In genomic region chr11:67955461-67956007, GRCh38 we compare ENCODE assay signal across 8 cellular contexts. TPM values are rescaled to one million over a fixed set of nuclear protein-coding genes. Genes with fewer than 3 reads are reported as not detected.
DNase-seq lines count a peak whose midpoint lies in the region; ATAC-seq and TF ChIP-seq lines count a peak whose summit lies in the region.
"Not testable (repeated sequence)": the region's sequence is repeated elsewhere in the genome, so short reads cannot be mapped to it uniquely, and the experiment has no call there.

No MANE protein-coding gene starts in this region.

- peaks cover 10% of the 10 kb centered on the region for H3K4me1 Mint-ChIP-seq in activated CD8-positive, alpha-beta T cell treated with anti-CD3 and anti-CD28 coated beads for 36 hours (ENCODE audit: low read depth)
- H3K4me1 Mint-ChIP-seq in central memory CD8-positive, alpha-beta T cell, result peaks cover 13% of the 10 kb centered on the region
- not testable (repeated sequence) for H3K4me1 Mint-ChIP-seq in stimulated activated naive CD8-positive, alpha-beta T cell treated with anti-CD3 and anti-CD28 coated beads, Interleukin-15, Interleukin-2, amounts not matched to agents 100 ng/mL and 50 ng/mL, for 24 hours (ENCODE audit: low read depth)

- not testable (repeated sequence) for H3K9me3 ChIP-seq in OCI-LY7 (ENCODE audit: low read length)

- TF ChIP-seq CTCF in OCI-LY7 (conservative IDR thresholded peaks at IDR 0.05; ENCODE audit: low read length), result peak; percentile 73
- TF ChIP-seq CTCF in activated CD8-positive, alpha-beta T cell treated with anti-CD3 and anti-CD28 coated beads for 36 hours (IDR thresholded peaks at IDR 0.05), result peak; percentile 45

- not testable (repeated sequence) for H3K79me2 ChIP-seq in OCI-LY7 (ENCODE audit: insufficient read depth, low read depth, low read length)

- ATAC-seq in activated CD8-positive, alpha-beta T cell treated with anti-CD3 and anti-CD28 coated beads for 36 hours, result peak; percentile 75
- peak; percentile 54 for ATAC-seq in central memory CD8-positive, alpha-beta T cell (replicated peaks; ENCODE audit: extremely low read depth, poor library complexity, severe bottlenecking)

- BruUV-seq in OCI-LY7 (replicated peaks; lab: Mats Ljungman, UMichigan), result not testable (repeated sequence)

- not testable (repeated sequence) for H3K36me3 ChIP-seq in OCI-LY7 (ENCODE audit: insufficient read depth, low read length)

- not testable (repeated sequence) for H3K4me1 ChIP-seq in OCI-LY7 (ENCODE audit: insufficient read depth, low read length, poor library complexity, severe bottlenecking)

- H3K36me3 Mint-ChIP-seq in activated CD8-positive, alpha-beta T cell treated with anti-CD3 and anti-CD28 coated beads for 36 hours (ENCODE audit: low read depth); central memory CD8-positive, alpha-beta T cell (ENCODE audit: insufficient read depth); stimulated activated naive CD8-positive, alpha-beta T cell treated with anti-CD3 and anti-CD28 coated beads, Interleukin-15, Interleukin-2, amounts not matched to agents 100 ng/mL and 50 ng/mL, for 24 hours (ENCODE audit: low read depth): not testable (repeated sequence)

- H3K27me3 Mint-ChIP-seq in activated CD8-positive, alpha-beta T cell treated with anti-CD3 and anti-CD28 coated beads for 36 hours, result peaks cover 13% of the 10 kb centered on the region
- H3K27me3 Mint-ChIP-seq in central memory CD8-positive, alpha-beta T cell, result peaks cover 46% of the 10 kb centered on the region
- H3K27me3 Mint-ChIP-seq in stimulated activated naive CD8-positive, alpha-beta T cell treated with anti-CD3 and anti-CD28 coated beads, Interleukin-15, Interleukin-2, amounts not matched to agents 100 ng/mL and 50 ng/mL, for 24 hours, result peaks cover 37% of the 10 kb centered on the region

- POLR2A ChIA-PET in OCI-LY7 (lab: Charles Lee), result not testable (repeated sequence)
- POLR2A ChIA-PET in activated CD8-positive, alpha-beta T cell treated with anti-CD3 and anti-CD28 coated beads for 36 hours (lab: Charles Lee), result interaction anchor here (0.6 kb wide), 1 partner anchor 768 kb away, joined by 3 read pairs; no protein-coding TSS in a partner anchor

- H3K27ac Mint-ChIP-seq in activated CD8-positive, alpha-beta T cell treated with anti-CD3 and anti-CD28 coated beads for 36 hours; stimulated activated naive CD8-positive, alpha-beta T cell treated with anti-CD3 and anti-CD28 coated beads, Interleukin-15, Interleukin-2, amounts not matched to agents 100 ng/mL and 50 ng/mL, for 24 hours: not testable (repeated sequence)
- H3K27ac Mint-ChIP-seq in central memory CD8-positive, alpha-beta T cell (ENCODE audit: low read depth), result peak overlapping the region; percentile 61

- peak overlapping the region; percentile 84 for H3K4me2 ChIP-seq in OCI-LY7 (ENCODE audit: low read length)

- intact Hi-C loops in OCI-LY7 (cut with micrococcal nuclease; ENCODE audit: unreplicated experiment); activated CD8-positive, alpha-beta T cell treated with anti-CD3 and anti-CD28 coated beads for 36 hours (cut with micrococcal nuclease): not testable (repeated sequence)

- H3K27ac ChIP-seq in OCI-LY7 (ENCODE audit: low read depth, low read length, poor library complexity, severe bottlenecking), result not testable (repeated sequence)

- peak overlapping the region; percentile 61 for H3K4me3 ChIP-seq in OCI-LY7 (ENCODE audit: low read depth, low read length, poor library complexity, severe bottlenecking)
- H3K4me3 ChIP-seq in iPS-11a (ENCODE audit: low read depth, low read length), result peak overlapping the region; percentile 43

- DNase-seq in DMS53 (lab: John Stamatoyannopoulos, UW), result peak; percentile 87
- peak; percentile 32 for DNase-seq in KG1 (lab: John Stamatoyannopoulos, UW)
- peak; percentile 63 for DNase-seq in OCI-LY7 (ENCODE audit: low spot score)
- peak; percentile 73 for DNase-seq in activated CD8-positive, alpha-beta T cell treated with anti-CD3 and anti-CD28 coated beads for 36 hours
- peak; percentile 64 to 72 for DNase-seq in central memory CD8-positive, alpha-beta T cell (ENCODE audit: low spot score in 2 of 2)
- peak; percentile 36 for DNase-seq in pons (ENCODE audit: low spot score)

- CTCF ChIA-PET in OCI-LY7 (lab: Charles Lee; ENCODE audit: unreplicated experiment), result not testable (repeated sequence)
- CTCF ChIA-PET in activated CD8-positive, alpha-beta T cell treated with anti-CD3 and anti-CD28 coated beads for 36 hours (lab: Charles Lee), result interaction anchor here (0.6 to 1.7 kb wide), 26 partner anchors 8 to 376 kb away, joined by 3 to 15 read pairs (median 4); partner anchors contain the start of genes ALDH3B1 and UNC93B1

- H2AFZ ChIP-seq in OCI-LY7 (ENCODE audit: low read length), result peak overlapping the region; percentile 72; the same call in 1 of the 2 replicates

- H3K4me3 Mint-ChIP-seq in activated CD8-positive, alpha-beta T cell treated with anti-CD3 and anti-CD28 coated beads for 36 hours, result peak overlapping the region; percentile 74
- H3K4me3 Mint-ChIP-seq in central memory CD8-positive, alpha-beta T cell, result peak overlapping the region; percentile 84
- H3K4me3 Mint-ChIP-seq in stimulated activated naive CD8-positive, alpha-beta T cell treated with anti-CD3 and anti-CD28 coated beads, Interleukin-15, Interleukin-2, amounts not matched to agents 100 ng/mL and 50 ng/mL, for 24 hours, result peak overlapping the region; percentile 83

- H3K9me3 Mint-ChIP-seq in activated CD8-positive, alpha-beta T cell treated with anti-CD3 and anti-CD28 coated beads for 36 hours; central memory CD8-positive, alpha-beta T cell; stimulated activated naive CD8-positive, alpha-beta T cell treated with anti-CD3 and anti-CD28 coated beads, Interleukin-15, Interleukin-2, amounts not matched to agents 100 ng/mL and 50 ng/mL, for 24 hours: not testable (repeated sequence)

- H4K20me1 ChIP-seq in OCI-LY7 (ENCODE audit: insufficient read depth, low read length), result not testable (repeated sequence)

- H3K9me2 ChIP-seq in OCI-LY7 (ENCODE audit: insufficient read depth, low read length), result not testable (repeated sequence)

RNA-seq across cellular contexts. Expression of gene UNC93B1, which starts 48.4 kb away (rescaled TPM):
- total RNA-seq in OCI-LY7 (2014; rRNA removed; shearing (Covaris generic)), result 39.6 and 44.0 TPM in 2 replicates
- total RNA-seq in OCI-LY7 (2022), result 49.7 and 52.1 TPM in 2 replicates
- 10 to 100 TPM; 12.4 to 13.0 TPM for total RNA-seq in activated CD8-positive, alpha-beta T cell treated with anti-CD3 and anti-CD28 coated beads for 36 hours

RNA-seq across cellular contexts. Expression of gene ALDH3B1, which starts 54.6 kb away (rescaled TPM):
- total RNA-seq in OCI-LY7 (2014; rRNA removed; shearing (Covaris generic)), result 0.50 TPM in 1 of 2 replicates, not detected in the other
- 0.53 and 0.65 TPM in 2 replicates for total RNA-seq in OCI-LY7 (2022)
- total RNA-seq in activated CD8-positive, alpha-beta T cell treated with anti-CD3 and anti-CD28 coated beads for 36 hours, result under 1 TPM; 0.09 to 0.11 TPM

Comparison
In these comparisons a context has a peak if more than half of its experiments do, and no peak if none do; other contexts are left out.
1. DNase-seq: peak in every context shown above with its lines; median percentile 87 in DMS53; 73 in activated CD8-positive, alpha-beta T cell treated with anti-CD3 and anti-CD28 coated beads for 36 hours; 68 in central memory CD8-positive, alpha-beta T cell; 63 in OCI-LY7; 36 in pons; 32 in KG1.